1 cellular context compared by ENCODE assay signal in genomic region chr1:224622831-224623230, GRCh38.
TF ChIP-seq lines count a peak whose summit lies in the region.

No MANE protein-coding gene starts in this region.

TF ChIP-seq in K562, 482 proteins besides CTCF, POLR2A, EP300 and RAD21:
- TF ChIP-seq ETV1 (tag; conservative IDR thresholded peaks at IDR 0.05; ENCODE audit: low read depth) (no peak), ZNF584 (CRISPR knock-in tag; IDR thresholded peaks at IDR 0.05; ENCODE audit: low read depth) (peak; percentile 24; the same call in 1 of the 2 replicates)
